In the genomic region with DNA sequence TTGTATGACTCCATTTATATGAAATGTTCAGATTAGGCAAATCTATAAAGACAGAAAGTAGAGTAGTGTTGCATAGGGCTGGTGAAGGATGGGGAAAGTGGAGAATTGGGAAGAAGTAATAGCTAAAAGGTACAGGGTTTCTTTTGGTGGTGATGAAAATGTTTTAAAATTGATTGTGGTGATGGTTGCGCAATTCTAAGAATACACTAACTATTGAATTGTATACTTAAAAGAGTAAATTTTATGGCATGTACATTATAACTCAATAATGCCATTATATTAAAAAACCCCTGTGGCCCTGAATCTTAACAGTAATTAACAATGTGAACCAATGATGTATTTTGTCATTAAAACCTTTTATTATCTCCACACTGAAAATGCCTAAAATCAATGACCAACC, we compare ENCODE assay signal across 8 cellular contexts.
"Had no signal": no experiment of that assay in that cellular context is flagged by ENCODE, and none has a peak within 500 bp of the region (broad histone marks: within the 10 kb centered on the region; RNA-seq: fewer than 3 reads in every experiment).

No MANE protein-coding gene starts in this region.

- DNase-seq: GDM1, GF-D8 had no signal

- FAIRE-seq: G401.6, GM12878, GM12891, GM12892, GM18507, GM19239 had no signal

- ATAC-seq: GM12878 had no signal

- H3K4me3 ChIP-seq: GM12878 had no signal
